8 cellular contexts compared by ENCODE assay signal in the genomic region with DNA sequence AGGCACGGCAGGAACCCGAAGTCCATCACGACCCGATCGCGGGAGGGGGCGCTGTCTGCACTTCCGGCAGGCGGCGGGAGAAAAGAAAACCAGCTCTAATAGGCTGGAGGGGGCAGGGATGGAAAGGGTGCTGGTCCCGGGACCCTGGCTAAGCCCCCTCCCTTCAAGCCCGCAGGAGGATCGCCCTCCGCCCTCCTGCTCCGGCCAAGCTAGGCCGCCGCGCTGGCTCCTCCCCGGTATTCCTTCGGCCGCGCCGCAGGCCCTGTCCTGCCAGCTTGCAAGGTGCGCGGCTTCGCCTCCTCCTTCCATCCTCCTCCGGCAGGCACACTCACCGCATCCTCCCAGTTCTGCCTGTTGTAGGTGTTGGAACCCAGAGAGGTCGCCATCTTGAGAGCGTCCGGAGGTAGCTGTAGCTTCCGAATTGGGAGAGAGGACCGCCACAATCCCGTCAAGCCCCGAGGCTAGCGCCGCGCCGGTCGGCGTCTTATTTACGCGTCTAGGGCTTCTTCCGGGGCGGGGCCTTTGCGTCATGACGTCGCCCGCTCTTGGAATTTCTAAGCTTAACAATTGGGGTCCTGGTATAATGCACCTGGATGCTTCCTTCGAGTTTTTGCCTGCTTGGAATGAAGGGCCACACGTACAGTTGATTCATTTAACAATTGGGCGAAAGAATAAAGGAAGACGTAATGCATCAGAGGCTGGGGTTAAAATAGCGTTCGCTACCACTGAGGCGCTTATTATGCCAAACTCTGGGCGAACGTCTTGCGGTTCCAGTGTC. TPM values are rescaled to one million over a fixed set of nuclear protein-coding genes. Genes with fewer than 3 reads are reported as not detected.
DNase-seq lines count a peak whose midpoint lies in the region; ATAC-seq and TF ChIP-seq lines count a peak whose summit lies in the region.

A gene (minus strand): TSS at position 463 of the 778 bp plus-strand sequence. CDS start 77 bp downstream, at position 386.

- no peak within 1 kb of the TSS for H3K4me3 Mint-ChIP-seq in CD4-positive, alpha-beta T cell
- no peak within 1 kb of the TSS for H3K4me3 Mint-ChIP-seq in activated CD4-positive, alpha-beta memory T cell treated with anti-CD3 and anti-CD28 coated beads for 36 hours

- H3K27ac ChIP-seq in CD4-positive, alpha-beta T cell (ENCODE audit: low read depth, low read length) = peak within 1 kb of the TSS; percentile 98
- H3K27ac ChIP-seq in ectodermal cell (ENCODE audit: insufficient read depth, low read depth, low read length, poor library complexity, severe bottlenecking) (peak within 1 kb of the TSS; percentile 86), lower lobe of right lung (peak within 1 kb of the TSS; percentile 98)

- peaks cover 24% of the 10 kb centered on the region for H3K36me3 ChIP-seq in ectodermal cell (ENCODE audit: control insufficient read depth, insufficient read depth, low read length)
- peaks cover 31% of the 10 kb centered on the region for H3K36me3 ChIP-seq in lower lobe of right lung

- peak within 1 kb of the TSS; percentile 79 for H3K4me3 ChIP-seq in ectodermal cell (ENCODE audit: insufficient read depth, low read depth, low read length)
- peak within 1 kb of the TSS; percentile 94 for H3K4me3 ChIP-seq in lower lobe of right lung

- H3K4me1 ChIP-seq in ectodermal cell (ENCODE audit: control insufficient read depth, insufficient read depth, low read length) (peaks cover 5% of the 10 kb centered on the region), lower lobe of right lung (peaks cover 18% of the 10 kb centered on the region)

- 0% methylated on average over 59 of the region's 59 CpGs for WGBS in ectodermal cell, 2 experiments

- intact Hi-C loops in CD4-positive, alpha-beta T cell (cut with DNase I, micrococcal nuclease) = loop anchor here (1.0 to 5.0 kb wide), 5 partner anchors 58 to 243 kb away; a partner anchor contains a TSS
- intact Hi-C loops in activated CD4-positive, alpha-beta memory T cell treated with anti-CD3 and anti-CD28 coated beads for 36 hours (cut with micrococcal nuclease) = loop anchor here (1.0 to 5.0 kb wide), 11 partner anchors 42 to 452 kb away; no protein-coding TSS in a partner anchor
- intact Hi-C loops in lower lobe of right lung (cut with DNase I) = no loop called here

- peak; percentile 84 to 92 (median 89) for DNase-seq in CD4-positive, alpha-beta T cell
- DNase-seq in NCI-H82 (lab: John Stamatoyannopoulos, UW) = peak; percentile 93
- peak; percentile 95 for DNase-seq in activated CD4-positive, alpha-beta memory T cell treated with anti-CD3 and anti-CD28 coated beads for 36 hours
- peak; percentile 96 for DNase-seq in lower lobe of right lung
- DNase-seq in stimulated activated CD4-positive, alpha-beta T cell treated with anti-CD3 and anti-CD28 coated beads, TNF-alpha, amount 100 ng/mL, for 24 hours (ENCODE audit: low read depth in 3 of 3) = peak; percentile 81 to 90 (median 86)

- no peak within 1 kb of the TSS for H3K27ac Mint-ChIP-seq in CD4-positive, alpha-beta T cell
- H3K27ac Mint-ChIP-seq in activated CD4-positive, alpha-beta memory T cell treated with anti-CD3 and anti-CD28 coated beads for 36 hours = no peak within 1 kb of the TSS

- no peaks in the 10 kb centered on the region for H3K27me3 ChIP-seq in CD4-positive, alpha-beta T cell (ENCODE audit: control insufficient read depth, insufficient read depth, low read length)
- H3K27me3 ChIP-seq in ectodermal cell (ENCODE audit: control insufficient read depth, insufficient read depth, low read length, poor library complexity, severe bottlenecking) = no peaks in the 10 kb centered on the region
- H3K27me3 ChIP-seq in lower lobe of right lung (ENCODE audit: low read depth) = no peaks in the 10 kb centered on the region

- peak; percentile 89 for ATAC-seq in CD4-positive, alpha-beta T cell (ENCODE audit: poor library complexity)
- peak; percentile 99 for ATAC-seq in GM19395 (IDR thresholded peaks at IDR 0.05; ENCODE audit: unreplicated experiment)
- peak; percentile 91 for ATAC-seq in HG03565 (IDR thresholded peaks at IDR 0.05; ENCODE audit: unreplicated experiment)
- peak; percentile 98 to 99 for ATAC-seq in lower lobe of right lung

- peak; percentile 75 for TF ChIP-seq CTCF in CD4-positive, alpha-beta T cell (IDR thresholded peaks at IDR 0.05)
- peak; percentile 68 for TF ChIP-seq CTCF in lower lobe of right lung (IDR thresholded peaks at IDR 0.05)

- POLR2A ChIA-PET in CD4-positive, alpha-beta T cell (lab: Charles Lee) = interaction anchor here (0.6 to 3.3 kb wide), 34 partner anchors 8 to 1151 kb away, joined by 3 to 55 read pairs (median 4); a partner anchor contains a TSS
- POLR2A ChIA-PET in activated CD4-positive, alpha-beta memory T cell treated with anti-CD3 and anti-CD28 coated beads for 36 hours (lab: Charles Lee) = interaction anchor here (0.9 to 2.9 kb wide), 12 partner anchors 18 to 552 kb away, joined by 3 to 25 read pairs (median 4); a partner anchor contains a TSS

- peaks cover 11% of the 10 kb centered on the region for H3K36me3 Mint-ChIP-seq in CD4-positive, alpha-beta T cell (ENCODE audit: low read depth)
- H3K36me3 Mint-ChIP-seq in activated CD4-positive, alpha-beta memory T cell treated with anti-CD3 and anti-CD28 coated beads for 36 hours = peaks cover 22% of the 10 kb centered on the region

- no peaks in the 10 kb centered on the region for H3K9me3 Mint-ChIP-seq in CD4-positive, alpha-beta T cell
- H3K9me3 Mint-ChIP-seq in activated CD4-positive, alpha-beta memory T cell treated with anti-CD3 and anti-CD28 coated beads for 36 hours = no peaks in the 10 kb centered on the region

- H3K4me1 Mint-ChIP-seq in CD4-positive, alpha-beta T cell (ENCODE audit: low read depth) = no peaks in the 10 kb centered on the region
- H3K4me1 Mint-ChIP-seq in activated CD4-positive, alpha-beta memory T cell treated with anti-CD3 and anti-CD28 coated beads for 36 hours (ENCODE audit: low read depth) = peaks cover 7% of the 10 kb centered on the region

- H3K27me3 Mint-ChIP-seq in CD4-positive, alpha-beta T cell = no peaks in the 10 kb centered on the region
- no peaks in the 10 kb centered on the region for H3K27me3 Mint-ChIP-seq in activated CD4-positive, alpha-beta memory T cell treated with anti-CD3 and anti-CD28 coated beads for 36 hours

- CTCF ChIA-PET in CD4-positive, alpha-beta T cell (lab: Charles Lee) = interaction anchor here (0.7 to 2.7 kb wide), 18 partner anchors 9 to 251 kb away, joined by 3 to 17 read pairs (median 4); a partner anchor contains a TSS
- CTCF ChIA-PET in activated CD4-positive, alpha-beta memory T cell treated with anti-CD3 and anti-CD28 coated beads for 36 hours (lab: Charles Lee) = interaction anchor here (0.6 to 3.5 kb wide), 30 partner anchors 8 to 1071 kb away, joined by 3 to 38 read pairs (median 5); a partner anchor contains a TSS

- no peaks in the 10 kb centered on the region for H3K9me3 ChIP-seq in CD4-positive, alpha-beta T cell (ENCODE audit: control insufficient read depth, low read length)
- H3K9me3 ChIP-seq in ectodermal cell (ENCODE audit: control insufficient read depth, low read length) (no peaks in the 10 kb centered on the region), lower lobe of right lung (no peaks in the 10 kb centered on the region)

RNA-seq across cellular contexts. Expression of the gene that starts here (rescaled TPM):
- total RNA-seq in CD4-positive, alpha-beta T cell = 100 to 1,000 TPM in 1 of 2 experiments, 10 to 100 TPM in 1; 98.2 to 101 TPM
- 10 to 100 TPM; 59.6 to 66.4 TPM for total RNA-seq in activated CD4-positive, alpha-beta memory T cell treated with anti-CD3 and anti-CD28 coated beads for 36 hours
- 55.4 TPM for polyA plus RNA-seq in ectodermal cell (2013, experiment 1 of 4)
- 51.1 TPM for polyA plus RNA-seq in ectodermal cell (2013, experiment 2 of 4)
- polyA plus RNA-seq in ectodermal cell (2013, experiment 3 of 4) = 51.8 TPM
- polyA plus RNA-seq in ectodermal cell (2013, experiment 4 of 4) = 56.4 TPM
- 46.8 TPM for total RNA-seq in lower lobe of right lung

Comparison
In these comparisons a context has a peak if more than half of its experiments do, and no peak if none do; other contexts are left out.
1. Peak in every context shown above with its lines: DNase-seq, ATAC-seq, H3K4me3 ChIP-seq and H3K27ac ChIP-seq.